In the genomic region with DNA sequence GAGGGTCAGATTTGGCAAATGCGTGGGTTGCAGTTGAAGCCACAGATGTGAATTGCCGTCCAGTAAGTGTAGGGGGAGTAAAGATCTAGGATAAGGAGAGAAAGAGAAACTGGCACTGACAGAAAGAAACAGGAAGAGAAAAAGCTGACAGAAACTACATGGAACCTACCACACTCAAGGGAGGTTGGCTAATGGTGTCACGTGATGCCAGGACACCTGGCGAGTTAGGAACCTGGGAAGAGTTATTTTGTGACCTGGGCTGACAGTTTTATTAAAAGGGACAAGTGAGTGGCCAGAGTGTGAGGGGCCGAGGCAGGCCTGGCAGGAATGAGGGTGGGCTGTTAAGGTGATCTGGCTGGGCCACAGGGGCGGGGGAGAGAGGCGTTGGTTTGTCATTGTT, we compare ENCODE assay signal across 19 cellular contexts.
DNase-seq lines count a peak whose midpoint lies in the region; ATAC-seq and TF ChIP-seq lines count a peak whose summit lies in the region.
"Had no signal": no experiment of that assay in that cellular context is flagged by ENCODE, and none has a peak within 500 bp of the region (broad histone marks: within the 10 kb centered on the region; RNA-seq: fewer than 3 reads in every experiment).

No MANE protein-coding gene starts in this region.

- intact Hi-C loops in left ventricle myocardium inferior (cut with micrococcal nuclease) = no loop called here

- ATAC-seq in GM18502 (IDR thresholded peaks at IDR 0.05; ENCODE audit: poor library complexity, unreplicated experiment) = peak; percentile 60
- peak; percentile 51 for ATAC-seq in HG02642 (IDR thresholded peaks at IDR 0.05; ENCODE audit: poor library complexity, unreplicated experiment)
- ATAC-seq: activated T-cell treated with anti-CD3 and anti-CD28 coated beads, Interleukin-2, amount 50 U/mL, for 72 hours had no signal

- H4K20me1 ChIP-seq in osteoblast (ENCODE audit: insufficient read depth, low read length) = no peaks in the 10 kb centered on the region

- H3K4me3 ChIP-seq in osteoblast (ENCODE audit: insufficient read depth, low read length) (no peak overlapping the region), left ventricle myocardium inferior (no peak overlapping the region)
- H3K4me3 ChIP-seq: ascending aorta had no signal

- H3K27ac ChIP-seq in osteoblast (ENCODE audit: low read depth, low read length) (no peak overlapping the region), left ventricle myocardium inferior (replicated peaks) (no peak overlapping the region)
- H3K27ac ChIP-seq: ascending aorta had no signal

- H2AFZ ChIP-seq in osteoblast (ENCODE audit: low read length) = no peak overlapping the region

- no peaks in the 10 kb centered on the region for H3K9me3 ChIP-seq in osteoblast (ENCODE audit: low read depth, low read length)
- H3K9me3 ChIP-seq in left ventricle myocardium inferior (replicated peaks) = no peaks in the 10 kb centered on the region
- H3K9me3 ChIP-seq: ascending aorta had no signal

- no peaks in the 10 kb centered on the region for H3K79me2 ChIP-seq in osteoblast (ENCODE audit: insufficient read depth, low read length)

- DNase-seq in OCI-M1 (lab: John Stamatoyannopoulos, UW) (peak; percentile 3), osteoblast (ENCODE audit: insufficient read length, low spot score, missing footprints) (peak; percentile 58), NCI-H345 (lab: John Stamatoyannopoulos, UW) (no peak), NAMALWA (ENCODE audit: low spot score) (no peak), left ventricle myocardium inferior (no peak), EL (no peak)
- DNase-seq: activated CD4-positive, alpha-beta T cell treated with anti-CD3 and anti-CD28 coated beads for 1 hour; activated T-cell treated with anti-CD3 and anti-CD28 coated beads, Interleukin-2, amount 50 U/mL, for 72 hours; Caco-2; foreskin fibroblast; hypothalamus; Karpas-422; NCI-H1048; NCI-H2081; occipital lobe; retina had no signal

- TF ChIP-seq CTCF in osteoblast (IDR thresholded peaks at IDR 0.05; ENCODE audit: extremely low read depth, low read depth, low read length) (no peak), left ventricle myocardium inferior (IDR thresholded peaks at IDR 0.05; ENCODE audit: borderline replicate concordance) (no peak)

- H3K4me2 ChIP-seq in osteoblast (ENCODE audit: insufficient read depth, low read length) = no peak overlapping the region

- H3K36me3 ChIP-seq in osteoblast (ENCODE audit: insufficient read depth, low read length) = no peaks in the 10 kb centered on the region
- H3K36me3 ChIP-seq in left ventricle myocardium inferior = no peaks in the 10 kb centered on the region
- H3K36me3 ChIP-seq: ascending aorta had no signal

- H3K4me1 ChIP-seq in osteoblast (ENCODE audit: insufficient read depth, low read length) (no peaks in the 10 kb centered on the region), left ventricle myocardium inferior (peaks cover 4% of the 10 kb centered on the region)
- H3K4me1 ChIP-seq: ascending aorta, Caco-2 had no signal

- H3K27me3 ChIP-seq in osteoblast (ENCODE audit: insufficient read depth, low read length) (no peaks in the 10 kb centered on the region), left ventricle myocardium inferior (ENCODE audit: low read depth) (no peaks in the 10 kb centered on the region)
- H3K27me3 ChIP-seq: ascending aorta had no signal

Comparison
In these comparisons a context has a peak if more than half of its experiments do, and no peak if none do; other contexts are left out.
1. DNase-seq: peak in OCI-M1 (single experiment) and osteoblast (single experiment); none in NCI-H345 (single experiment), NAMALWA (single experiment), left ventricle myocardium inferior (single experiment) and EL (single experiment).